Comparison of ENCODE assay signal across 17 cellular contexts in genomic region chr13:66506031-66506777, GRCh38.
DNase-seq lines count a peak whose midpoint lies in the region; FAIRE-seq and TF ChIP-seq lines count a peak whose summit lies in the region.
"Had no signal": no experiment of that assay in that cellular context is flagged by ENCODE, and none has a peak within 500 bp of the region (broad histone marks: within the 10 kb centered on the region; RNA-seq: fewer than 3 reads in every experiment).

No MANE protein-coding gene starts in this region.

- no peak for TF ChIP-seq CTCF in OCI-LY3 (IDR thresholded peaks at IDR 0.05; ENCODE audit: low read depth, low read length)
- TF ChIP-seq CTCF in osteocyte (IDR thresholded peaks at IDR 0.05): no peak

- no peak overlapping the region for H3K4ac ChIP-seq in mesenchymal stem cell (ENCODE audit: low read depth in 1 of 2, low read length in 2 of 2)

- H3K4me2 ChIP-seq in OCI-LY3 (ENCODE audit: low read length) (no peak overlapping the region), mesenchymal stem cell (ENCODE audit: low read length, poor library complexity, severe bottlenecking) (no peak overlapping the region)
- H3K4me2 ChIP-seq: BLaER1 treated with 17β-estradiol and CSF1 and Interleukin-3, amounts not matched to agents 10 nM and 100 nM had no signal

- H3K27ac Mint-ChIP-seq in osteocyte (ENCODE audit: unreplicated experiment): peak overlapping the region; percentile 83
- H3K27ac Mint-ChIP-seq: B cell; CD8-positive, alpha-beta T cell had no signal

- peaks cover 36% of the 10 kb centered on the region for H3K4me1 Mint-ChIP-seq in osteocyte (ENCODE audit: unreplicated experiment)

- H3K4me1 ChIP-seq in OCI-LY3 (ENCODE audit: low read length) (peaks cover 7% of the 10 kb centered on the region), mesenchymal stem cell (ENCODE audit: control insufficient read depth, insufficient read depth, low read depth, low read length) (no peaks in the 10 kb centered on the region)

- H2BK5ac ChIP-seq in mesenchymal stem cell (ENCODE audit: low read depth, low read length, poor library complexity, severe bottlenecking): no peak overlapping the region

- 83% methylated on average over 1 of the region's 7 CpGs for WGBS in mesenchymal stem cell

- H4K20me1 ChIP-seq in OCI-LY3 (ENCODE audit: insufficient read depth, low read length): no peaks in the 10 kb centered on the region
- H4K20me1 ChIP-seq: BLaER1 treated with 17β-estradiol and CSF1 and Interleukin-3, amounts not matched to agents 10 nM and 100 nM had no signal

- no peak overlapping the region for H4K91ac ChIP-seq in mesenchymal stem cell (ENCODE audit: low read length)

- H3K79me2 ChIP-seq in OCI-LY3 (ENCODE audit: low read length): no peaks in the 10 kb centered on the region

- H3K18ac ChIP-seq in mesenchymal stem cell (ENCODE audit: low read depth in 1 of 2, low read length in 2 of 2): no peak overlapping the region

- H3K27me3 ChIP-seq in OCI-LY3 (ENCODE audit: low read depth, low read length) (no peaks in the 10 kb centered on the region), mesenchymal stem cell (ENCODE audit: control insufficient read depth in 1 of 2, insufficient read depth in 1 of 2, low read length in 2 of 2) (no peaks in the 10 kb centered on the region)
- H3K27me3 ChIP-seq: BLaER1 treated with 17β-estradiol and CSF1 and Interleukin-3, amounts not matched to agents 10 nM and 100 nM had no signal

- no peaks in the 10 kb centered on the region for H3K36me3 Mint-ChIP-seq in osteocyte (ENCODE audit: unreplicated experiment)
- H3K36me3 Mint-ChIP-seq: CD8-positive, alpha-beta T cell had no signal

- H3K9me3 ChIP-seq in OCI-LY3 (ENCODE audit: insufficient read depth, low read length): no peaks in the 10 kb centered on the region
- H3K9me3 ChIP-seq in mesenchymal stem cell (ENCODE audit: control insufficient read depth, low read length): no peaks in the 10 kb centered on the region
- H3K9me3 ChIP-seq: BLaER1 treated with 17β-estradiol and CSF1 and Interleukin-3, amounts not matched to agents 10 nM and 100 nM had no signal

- H2BK12ac ChIP-seq in mesenchymal stem cell (ENCODE audit: low read length in 2 of 2): no peak overlapping the region

- no peaks in the 10 kb centered on the region for H3K27me3 Mint-ChIP-seq in osteocyte (ENCODE audit: unreplicated experiment)
- H3K27me3 Mint-ChIP-seq: B cell had no signal

- H2AK5ac ChIP-seq in mesenchymal stem cell (ENCODE audit: low read length, severe bottlenecking): no peak overlapping the region

- no peak overlapping the region for H4K8ac ChIP-seq in mesenchymal stem cell (ENCODE audit: low read length)

- peak; percentile 93 for FAIRE-seq in endometrium (lab: Jason Lieb, UNC)
- FAIRE-seq: GM12878, HTR-8/SVneo had no signal

- H3K27ac ChIP-seq in OCI-LY3 (ENCODE audit: low read length): no peak overlapping the region
- no peak overlapping the region for H3K27ac ChIP-seq in mesenchymal stem cell (ENCODE audit: low read length, poor library complexity, severe bottlenecking)
- H3K27ac ChIP-seq: BLaER1 treated with 17β-estradiol and CSF1 and Interleukin-3, amounts not matched to agents 10 nM and 100 nM had no signal

- no peak overlapping the region for H2BK120ac ChIP-seq in mesenchymal stem cell (ENCODE audit: low read depth, low read length)

- no peak overlapping the region for H3K4me3 Mint-ChIP-seq in osteocyte (ENCODE audit: unreplicated experiment)
- H3K4me3 Mint-ChIP-seq: B cell; CD8-positive, alpha-beta T cell had no signal

- H3K9ac ChIP-seq in OCI-LY3 (ENCODE audit: low read length) (no peak overlapping the region), mesenchymal stem cell (ENCODE audit: low read length) (no peak overlapping the region)
- H3K9ac ChIP-seq: BLaER1 treated with 17β-estradiol and CSF1 and Interleukin-3, amounts not matched to agents 10 nM and 100 nM had no signal

- no peaks in the 10 kb centered on the region for H3K79me1 ChIP-seq in mesenchymal stem cell (replicated peaks; ENCODE audit: low read length, poor library complexity, severe bottlenecking)

- DNase-seq in mesenchymal stem cell (peak; percentile 80), osteocyte (ENCODE audit: extremely low spot score, unreplicated experiment) (no peak)
- DNase-seq in stimulated activated naive CD4-positive, alpha-beta T cell (lab: John Stamatoyannopoulos, UW): no peak
- no peak for DNase-seq in activated CD4-positive, alpha-beta T cell treated with anti-CD3 and anti-CD28 coated beads, Interleukin-2, amount 50 U/mL, for 4 hours
- DNase-seq: Calu3; CD8-positive, alpha-beta T cell; DMS53; DND-41; EL; GOT3; H7 had no signal

- H2BK15ac ChIP-seq in mesenchymal stem cell (ENCODE audit: low read depth, poor library complexity, severe bottlenecking): no peak overlapping the region

- 0 out of 2 replicates have a peak overlapping the region, but pooled peaks have one; percentile 9 for H2AFZ ChIP-seq in OCI-LY3 (ENCODE audit: low read depth, low read length)
- no peak overlapping the region for H2AFZ ChIP-seq in mesenchymal stem cell (ENCODE audit: low read depth, low read length)

- no peak overlapping the region for H3K14ac ChIP-seq in mesenchymal stem cell (ENCODE audit: low read length in 2 of 2)

- no peak overlapping the region for H3K4me3 ChIP-seq in OCI-LY3 (ENCODE audit: low read length)
- H3K4me3 ChIP-seq in mesenchymal stem cell (ENCODE audit: insufficient read depth in 1 of 2, low read depth in 1 of 2, low read length in 2 of 2): no peak overlapping the region
- H3K4me3 ChIP-seq: BLaER1 treated with 17β-estradiol and CSF1 and Interleukin-3, amounts not matched to agents 10 nM and 100 nM; GM12878 had no signal

- H3K23ac ChIP-seq in mesenchymal stem cell (ENCODE audit: low read length in 2 of 2): no peak overlapping the region

- H3K9me3 Mint-ChIP-seq in osteocyte (ENCODE audit: unreplicated experiment): peaks cover 3% of the 10 kb centered on the region

- H3K36me3 ChIP-seq in OCI-LY3 (replicated peaks; ENCODE audit: low read depth, low read length) (no peaks in the 10 kb centered on the region), mesenchymal stem cell (ENCODE audit: control insufficient read depth in 1 of 2, insufficient read depth in 2 of 2, low read depth in 1 of 2, low read length in 2 of 2) (no peaks in the 10 kb centered on the region)
- H3K36me3 ChIP-seq: BLaER1 treated with 17β-estradiol and CSF1 and Interleukin-3, amounts not matched to agents 10 nM and 100 nM had no signal
